13 cellular contexts compared by ENCODE assay signal in the genomic region with DNA sequence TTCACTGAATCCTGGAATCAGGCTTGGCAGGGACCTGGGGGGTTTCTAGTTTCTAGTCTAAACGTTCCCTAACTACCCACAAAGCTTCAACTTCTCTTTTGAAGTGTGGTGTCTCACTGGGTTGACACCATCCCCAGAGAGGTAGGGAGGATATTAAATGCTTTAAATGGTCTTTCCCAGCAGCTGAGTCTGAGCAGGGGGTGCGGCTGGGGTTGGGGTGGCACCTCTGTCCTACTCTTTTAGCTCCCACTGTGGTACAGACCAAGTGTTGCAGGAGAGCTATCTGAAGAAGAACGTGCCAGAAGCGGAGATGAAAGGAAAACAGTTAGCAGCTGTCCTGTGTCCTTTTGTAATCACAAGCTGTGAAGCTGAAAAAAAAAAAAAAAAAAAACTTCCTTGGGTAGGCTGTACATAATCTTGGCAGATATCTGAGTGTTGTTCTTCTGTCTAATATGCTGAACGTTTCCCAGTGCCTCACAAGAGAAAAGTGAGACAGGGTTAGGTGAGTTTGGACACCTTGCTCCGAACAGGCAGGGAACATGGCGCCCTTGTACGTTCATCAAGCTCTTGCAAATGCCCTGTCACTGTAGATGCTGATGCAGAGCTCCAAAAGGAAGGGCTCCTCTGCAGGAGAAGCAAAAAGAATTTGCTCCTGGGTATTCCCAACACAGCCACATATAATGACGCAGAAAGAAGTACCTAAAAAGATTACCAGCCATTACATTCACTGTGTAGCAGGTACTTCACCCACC.
DNase-seq lines count a peak whose midpoint lies in the region; ATAC-seq and TF ChIP-seq lines count a peak whose summit lies in the region.
"Had no signal": no experiment of that assay in that cellular context is flagged by ENCODE, and none has a peak within 500 bp of the region (broad histone marks: within the 10 kb centered on the region; RNA-seq: fewer than 3 reads in every experiment).

No MANE protein-coding gene starts in this region.

- H3K9me2 ChIP-seq in MM.1S (replicated peaks; ENCODE audit: insufficient read depth, low read length) = no peaks in the 10 kb centered on the region

- TF ChIP-seq CTCF in MM.1S (IDR thresholded peaks at IDR 0.05; ENCODE audit: low read length) (no peak), gastroesophageal sphincter (IDR thresholded peaks at IDR 0.05) (no peak)

- H3K27me3 ChIP-seq in BLaER1 treated with 17β-estradiol and CSF1 and Interleukin-3, amounts not matched to agents 10 nM and 100 nM = no peaks in the 10 kb centered on the region
- H3K27me3 ChIP-seq in MM.1S (replicated peaks; ENCODE audit: insufficient read depth, low read length) (no peaks in the 10 kb centered on the region), gastroesophageal sphincter (no peaks in the 10 kb centered on the region)

- H3K4me1 ChIP-seq in BLaER1 treated with 17β-estradiol and CSF1 and Interleukin-3, amounts not matched to agents 10 nM and 100 nM = peaks cover 9 to 39% (median 30%) of the 10 kb centered on the region in 10 experiments; a peak in 19 of 20 replicates
- H3K4me1 ChIP-seq in MM.1S (ENCODE audit: low read length) (no peaks in the 10 kb centered on the region), gastroesophageal sphincter (no peaks in the 10 kb centered on the region)

- no peaks in the 10 kb centered on the region for H4K20me1 ChIP-seq in BLaER1 treated with 17β-estradiol and CSF1 and Interleukin-3, amounts not matched to agents 10 nM and 100 nM
- no peaks in the 10 kb centered on the region for H4K20me1 ChIP-seq in MM.1S (ENCODE audit: insufficient read depth, low read length)

- H2AFZ ChIP-seq in MM.1S (ENCODE audit: low read length) = no peak overlapping the region

- H3K4me2 ChIP-seq in BLaER1 treated with 17β-estradiol and CSF1 and Interleukin-3, amounts not matched to agents 10 nM and 100 nM = peak overlapping the region; percentile 11 to 76 (median 63); a peak in 20 of 22 replicates
- no peak overlapping the region for H3K4me2 ChIP-seq in MM.1S (ENCODE audit: low read depth, low read length)

- no peaks in the 10 kb centered on the region for H3K79me2 ChIP-seq in MM.1S (ENCODE audit: low read length)

- WGBS in gastroesophageal sphincter (ENCODE audit: low coverage in 1 of 2), 2 donors = 69 to 71% methylated on average over 9 of the region's 9 CpGs

- no peak for ATAC-seq in GM21717 (IDR thresholded peaks at IDR 0.05; ENCODE audit: unreplicated experiment)
- no peak for ATAC-seq in GM18861 (IDR thresholded peaks at IDR 0.05; ENCODE audit: unreplicated experiment)
- ATAC-seq in gastroesophageal sphincter = no peak

- TF ChIP-seq POLR2A in gastroesophageal sphincter (IDR thresholded peaks at IDR 0.05) = no peak

- H3K9me3 ChIP-seq in BLaER1 treated with 17β-estradiol and CSF1 and Interleukin-3, amounts not matched to agents 10 nM and 100 nM (replicated peaks in 1 of 11) = no peaks in the 10 kb centered on the region
- no peaks in the 10 kb centered on the region for H3K9me3 ChIP-seq in MM.1S (replicated peaks; ENCODE audit: insufficient read depth, low read length)
- H3K9me3 ChIP-seq in gastroesophageal sphincter = no peaks in the 10 kb centered on the region

- DNase-seq in NCI-H2171 (lab: John Stamatoyannopoulos, UW) (peak; percentile 25), cerebellar cortex (ENCODE audit: low spot score) (peak; percentile 32), occipital lobe (lab: John Stamatoyannopoulos, UW) (peak; percentile 18), MM.1S (no peak)
- DNase-seq: 8988T; AML-193; C1 segment of cervical spinal cord; CD4-positive, alpha-beta memory T cell; DMS79 had no signal

- H3F3A ChIP-seq in MM.1S (ENCODE audit: insufficient read depth, low read length) = no peaks in the 10 kb centered on the region

- peak overlapping the region in 3 of 10 experiments; percentile 1 to 20 (median 10); a peak in 4 of 20 replicates for H3K4me3 ChIP-seq in BLaER1 treated with 17β-estradiol and CSF1 and Interleukin-3, amounts not matched to agents 10 nM and 100 nM
- H3K4me3 ChIP-seq in MM.1S (ENCODE audit: low read length) = no peak overlapping the region
- no peak overlapping the region for H3K4me3 ChIP-seq in gastroesophageal sphincter

- H3K27ac ChIP-seq in BLaER1 treated with 17β-estradiol and CSF1 and Interleukin-3, amounts not matched to agents 10 nM and 100 nM = peak overlapping the region in 4 of 11 experiments; percentile 8 to 42 (median 32); a peak in 5 of 22 replicates
- no peak overlapping the region for H3K27ac ChIP-seq in MM.1S (ENCODE audit: low read length)
- no peak overlapping the region for H3K27ac ChIP-seq in gastroesophageal sphincter

- peak overlapping the region in 2 of 11 experiments; percentile 9 to 18; a peak in 1 of 22 replicates for H3K9ac ChIP-seq in BLaER1 treated with 17β-estradiol and CSF1 and Interleukin-3, amounts not matched to agents 10 nM and 100 nM
- H3K9ac ChIP-seq in MM.1S (ENCODE audit: low read length) = no peak overlapping the region

- TF ChIP-seq EP300 in gastroesophageal sphincter (IDR thresholded peaks at IDR 0.05) = no peak

- peaks cover 0 to 4% (median 0%) of the 10 kb centered on the region in 11 experiments; a peak in 3 of 22 replicates for H3K36me3 ChIP-seq in BLaER1 treated with 17β-estradiol and CSF1 and Interleukin-3, amounts not matched to agents 10 nM and 100 nM
- H3K36me3 ChIP-seq in MM.1S (replicated peaks; ENCODE audit: insufficient read depth, low read length) (no peaks in the 10 kb centered on the region), gastroesophageal sphincter (no peaks in the 10 kb centered on the region)
